Comparison of ENCODE assay signal across 26 cellular contexts in genomic region chr3:184011937-184012889, GRCh38. TPM values are rescaled to one million over a fixed set of nuclear protein-coding genes. Genes with fewer than 3 reads are reported as not detected.
"Had no signal": no experiment of that assay in that cellular context is flagged by ENCODE, and none has a peak within 500 bp of the region (broad histone marks: within the 10 kb centered on the region; RNA-seq: fewer than 3 reads in every experiment).

No MANE protein-coding gene starts in this region.

- H3K4me1 ChIP-seq: right lobe of liver had no signal

- DNase-seq: activated CD4-positive, alpha-beta T cell treated with anti-CD3 and anti-CD28 coated beads, Interleukin-2, amount 50 U/mL, for 48 hours; activated gamma-delta T cell treated with Interleukin-2 at 50 U/mL for 16 hours; adrenal gland; cortex of kidney; head of caudate nucleus; immature natural killer cell; kidney glomerular epithelial cell; naive thymus-derived CD8-positive, alpha-beta T cell; ovary; right lobe of liver; stimulated activated CD4-positive, alpha-beta T cell treated with anti-CD3 and anti-CD28 coated beads, Interleukin-4, amount 100 ng/mL, for 24 hours; T-helper 17 cell; testis; upper lobe of left lung had no signal

- H3K4me3 Mint-ChIP-seq: activated T-helper 1 cell treated with anti-CD3 and anti-CD28 coated beads, Interleukin-12 subunit alpha, Interleukin-12 subunit beta, Interleukin-2, Interleukin-4 antibody, amounts not matched to agents 30 ng/mL and 10 ng/mL and 1 ng/mL, durations not matched to agents 14 hours and 24 hours and 36 hours; immature natural killer cell; naive thymus-derived CD8-positive, alpha-beta T cell; stimulated activated effector memory CD8-positive, alpha-beta T cell treated with anti-CD3 and anti-CD28 coated beads, Interleukin-12 subunit alpha, Interleukin-12 subunit beta, amount 100 ng/mL, for 72 hours; T-helper 17 cell had no signal

- ATAC-seq: activated naive CD4-positive, alpha-beta T cell treated with anti-CD3 and anti-CD28 coated beads, Interleukin-2, amount 50 U/mL, for 72 hours; naive thymus-derived CD8-positive, alpha-beta T cell; right lobe of liver; stimulated activated effector memory CD8-positive, alpha-beta T cell treated with anti-CD3 and anti-CD28 coated beads, Interleukin-12 subunit alpha, Interleukin-12 subunit beta, amount 100 ng/mL, for 72 hours; T-helper 17 cell had no signal

- FAIRE-seq: astrocyte, endometrium, frontal cortex had no signal

- H3K9me3 Mint-ChIP-seq: activated naive CD4-positive, alpha-beta T cell treated with anti-CD3 and anti-CD28 coated beads, Interleukin-2, amount 50 U/mL, for 72 hours; activated T-helper 1 cell treated with anti-CD3 and anti-CD28 coated beads, Interleukin-12 subunit alpha, Interleukin-12 subunit beta, Interleukin-2, Interleukin-4 antibody, amounts not matched to agents 30 ng/mL and 10 ng/mL and 1 ng/mL, durations not matched to agents 14 hours and 24 hours and 36 hours; immature natural killer cell; naive thymus-derived CD8-positive, alpha-beta T cell; stimulated activated effector memory CD8-positive, alpha-beta T cell treated with anti-CD3 and anti-CD28 coated beads, Interleukin-12 subunit alpha, Interleukin-12 subunit beta, amount 100 ng/mL, for 72 hours had no signal

- H3K27ac Mint-ChIP-seq: activated naive CD4-positive, alpha-beta T cell treated with anti-CD3 and anti-CD28 coated beads, Interleukin-2, amount 50 U/mL, for 72 hours; activated T-helper 1 cell treated with anti-CD3 and anti-CD28 coated beads, Interleukin-12 subunit alpha, Interleukin-12 subunit beta, Interleukin-2, Interleukin-4 antibody, amounts not matched to agents 30 ng/mL and 10 ng/mL and 1 ng/mL, durations not matched to agents 14 hours and 24 hours and 36 hours; naive thymus-derived CD8-positive, alpha-beta T cell; stimulated activated effector memory CD8-positive, alpha-beta T cell treated with anti-CD3 and anti-CD28 coated beads, Interleukin-12 subunit alpha, Interleukin-12 subunit beta, amount 100 ng/mL, for 72 hours; T-helper 17 cell had no signal

- H3K4me2 ChIP-seq: smooth muscle cell had no signal

- H3K9me3 ChIP-seq: adrenal gland, breast epithelium, ovary, right lobe of liver, testis, upper lobe of left lung had no signal

- H3K27me3 Mint-ChIP-seq: naive thymus-derived CD8-positive, alpha-beta T cell; T-helper 17 cell had no signal

- H3K36me3 Mint-ChIP-seq: activated naive CD4-positive, alpha-beta T cell treated with anti-CD3 and anti-CD28 coated beads, Interleukin-2, amount 50 U/mL, for 72 hours had no signal

- H3K36me3 ChIP-seq: breast epithelium, ovary had no signal

- H3K27ac ChIP-seq: adrenal gland, breast epithelium, ovary, right lobe of liver, testis, upper lobe of left lung had no signal

- H3K4me3 ChIP-seq: adrenal gland, breast epithelium, ovary, right lobe of liver, smooth muscle cell, testis, upper lobe of left lung had no signal

- H3K27me3 ChIP-seq: adrenal gland, breast epithelium, ovary, right lobe of liver, testis, upper lobe of left lung had no signal

RNA-seq across cellular contexts. Expression of gene HTR3D, which starts 19.3 kb away (rescaled TPM):
- total RNA-seq: activated naive CD4-positive, alpha-beta T cell treated with anti-CD3 and anti-CD28 coated beads, Interleukin-2, amount 50 U/mL, for 72 hours; activated T-helper 1 cell treated with anti-CD3 and anti-CD28 coated beads, Interleukin-12 subunit alpha, Interleukin-12 subunit beta, Interleukin-2, Interleukin-4 antibody, amounts not matched to agents 30 ng/mL and 10 ng/mL and 1 ng/mL, durations not matched to agents 14 hours and 24 hours and 36 hours; adrenal gland; astrocyte; breast epithelium; frontal cortex; lower leg skin; mucosa of gallbladder; naive thymus-derived CD8-positive, alpha-beta T cell; pulmonary artery endothelial cell; right lobe of liver; smooth muscle cell; T-helper 17 cell; testis; upper lobe of left lung had no signal
- polyA plus RNA-seq: adrenal gland; esophagus; immature natural killer cell; naive thymus-derived CD8-positive, alpha-beta T cell; ovary; smooth muscle cell had no signal

RNA-seq across cellular contexts. Expression of gene HTR3C, which starts 40.6 kb away (rescaled TPM):
- total RNA-seq: activated naive CD4-positive, alpha-beta T cell treated with anti-CD3 and anti-CD28 coated beads, Interleukin-2, amount 50 U/mL, for 72 hours; activated T-helper 1 cell treated with anti-CD3 and anti-CD28 coated beads, Interleukin-12 subunit alpha, Interleukin-12 subunit beta, Interleukin-2, Interleukin-4 antibody, amounts not matched to agents 30 ng/mL and 10 ng/mL and 1 ng/mL, durations not matched to agents 14 hours and 24 hours and 36 hours; adrenal gland; astrocyte; breast epithelium; frontal cortex; lower leg skin; naive thymus-derived CD8-positive, alpha-beta T cell; ovary; pulmonary artery endothelial cell; right lobe of liver; smooth muscle cell; T-helper 17 cell had no signal
- polyA plus RNA-seq: esophagus; immature natural killer cell; naive thymus-derived CD8-positive, alpha-beta T cell; ovary; smooth muscle cell had no signal
